7 cellular contexts compared by ENCODE assay signal in genomic region chr12:109098142-109098652, GRCh38. TPM values are rescaled to one million over a fixed set of nuclear protein-coding genes. Genes with fewer than 3 reads are reported as not detected.
A peak's percentile ranks its signal among the peaks of the same experiment; 100 is the strongest.
DNase-seq lines count a peak whose midpoint lies in the region; ATAC-seq and TF ChIP-seq lines count a peak whose summit lies in the region.

No MANE protein-coding gene starts in this region.

- no peak for DNase-seq in H7
- DNase-seq in M059J (ENCODE audit: low read depth): peak; percentile 50
- DNase-seq in breast epithelium (ENCODE audit: low spot score in 2 of 2): peak in 1 of 2 donors; percentile 69
- peak; percentile 57 for DNase-seq in kidney tubule cell (ENCODE audit: low spot score)
- DNase-seq in substantia nigra (lab: John Stamatoyannopoulos, UW): peak in 11 of 49 donors; percentile 65 to 91 (median 81)
- no peak for DNase-seq in GM10248 (ENCODE audit: extremely low spot score)

- H3K27ac ChIP-seq in breast epithelium (peak overlapping the region; percentile 87 to 92), substantia nigra (ENCODE audit: low read depth, low read length, poor library complexity, severe bottlenecking) (peak overlapping the region; percentile 75)

- peak; percentile 35 for ATAC-seq in GM18517 (IDR thresholded peaks at IDR 0.05; ENCODE audit: unreplicated experiment)

- no peaks in the 10 kb centered on the region for H3K9me3 ChIP-seq in breast epithelium

- TF ChIP-seq POLR2A in breast epithelium (IDR thresholded peaks at IDR 0.05): no peak

- H3K36me3 ChIP-seq in H7 (replicated peaks; ENCODE audit: control insufficient read depth, insufficient read depth, low read length) (peaks cover 26% of the 10 kb centered on the region), breast epithelium (no peaks in the 10 kb centered on the region)

- TF ChIP-seq CTCF in breast epithelium (IDR thresholded peaks at IDR 0.05): no peak
- TF ChIP-seq CTCF in GM10248 (IDR thresholded peaks at IDR 0.05; ENCODE audit: control extremely low read depth, extremely low read depth, low read depth, missing control alignments): no peak

- H3K4me3 ChIP-seq in H7 (ENCODE audit: insufficient read depth, low read depth, low read length) (peak overlapping the region; percentile 66), breast epithelium (peak overlapping the region; percentile 80 to 86 (median 82))

- POLR2A ChIA-PET in GM10248 (lab: Yijun Ruan, JAX): interaction anchor here (0.6 kb wide), 1 partner anchor 336 kb away, joined by 3 read pairs; no protein-coding TSS in a partner anchor

- CTCF ChIA-PET in GM10248 (lab: Yijun Ruan, JAX): interaction anchor here (1.1 to 1.3 kb wide), 4 partner anchors 9 to 291 kb away, joined by 3 to 5 read pairs (median 4); no protein-coding TSS in a partner anchor

- no peaks in the 10 kb centered on the region for H3K27me3 ChIP-seq in H7 (ENCODE audit: control insufficient read depth, insufficient read depth, low read length)
- no peaks in the 10 kb centered on the region for H3K27me3 ChIP-seq in breast epithelium

- H3K4me1 ChIP-seq in breast epithelium: peaks cover 5 to 11% of the 10 kb centered on the region in 2 donors

- intact Hi-C loops in breast epithelium (cut with DNase I; ENCODE audit: low total_unique reads): no loop called here

RNA-seq across cellular contexts. Expression of gene UNG, which starts 0.8 kb away (rescaled TPM):
- total RNA-seq in H7 (2014; rRNA removed; shearing (Covaris generic)): 116 and 127 TPM in 2 replicates
- 72.3 and 78.1 TPM in 2 replicates for total RNA-seq in M059J (2014; rRNA removed; shearing (Covaris generic))
- 10 to 100 TPM; 23.2 to 28.7 (median 23.9) TPM for total RNA-seq in breast epithelium

RNA-seq across cellular contexts. Expression of gene ALKBH2, which starts 4.9 kb away (rescaled TPM):
- total RNA-seq in H7 (2014; rRNA removed; shearing (Covaris generic)): 29.6 and 40.1 TPM in 2 replicates
- 4.2 and 10.8 TPM in 2 replicates for total RNA-seq in M059J (2014; rRNA removed; shearing (Covaris generic))
- 10 to 100 TPM; 18.9 to 27.2 (median 18.9) TPM for total RNA-seq in breast epithelium

RNA-seq across cellular contexts. Expression of gene ACACB, which starts 18.2 kb away (rescaled TPM):
- 3.8 and 13.4 TPM in 2 replicates for total RNA-seq in H7 (2014; rRNA removed; shearing (Covaris generic))
- 5.5 and 6.6 TPM in 2 replicates for total RNA-seq in M059J (2014; rRNA removed; shearing (Covaris generic))
- total RNA-seq in breast epithelium: 100 to 1,000 TPM; 223 to 957 (median 301) TPM

RNA-seq across cellular contexts. Expression of gene USP30, which starts 45.8 kb away (rescaled TPM):
- total RNA-seq in H7 (2014; rRNA removed; shearing (Covaris generic)): 8.7 and 12.5 TPM in 2 replicates
- total RNA-seq in M059J (2014; rRNA removed; shearing (Covaris generic)): 10.6 and 18.7 TPM in 2 replicates
- 10 to 100 TPM; 22.2 to 28.5 (median 24.7) TPM for total RNA-seq in breast epithelium

Comparison
In these comparisons a context has a peak if more than half of its experiments do, and no peak if none do; other contexts are left out.
1. DNase-seq: peak in M059J (single experiment) and kidney tubule cell (single experiment); none in H7 (single experiment) and GM10248 (single experiment).
2. RNA of gene ACACB, which starts 18.2 kb away (total RNA-seq): 223 to 957 TPM in breast epithelium; 5.5 to 6.6 TPM in M059J and 3.8 to 13.4 TPM in H7; every median in the first group is over 10 times any median in the second.